27 cellular contexts compared by ENCODE assay signal in genomic region chr4:83643036-83643435, GRCh38.
"Had no signal": no experiment of that assay in that cellular context is flagged by ENCODE, and none has a peak within 500 bp of the region (broad histone marks: within the 10 kb centered on the region; RNA-seq: fewer than 3 reads in every experiment).

No MANE protein-coding gene starts in this region.

- ATAC-seq: effector memory CD8-positive, alpha-beta T cell; esophagus mucosa; foreskin keratinocyte; gastrocnemius medialis; gastroesophageal sphincter; heart left ventricle; heart right ventricle had no signal

- H3K27me3 ChIP-seq: colonic mucosa, esophagus muscularis mucosa, gastrocnemius medialis, gastroesophageal sphincter, heart right ventricle had no signal

- H3K4me1 ChIP-seq: colonic mucosa, esophagus squamous epithelium, foreskin keratinocyte, gastroesophageal sphincter had no signal

- H3K36me3 ChIP-seq: colonic mucosa, esophagus muscularis mucosa, esophagus squamous epithelium, gastrocnemius medialis, gastroesophageal sphincter, heart left ventricle, heart right ventricle had no signal

- H3K4me3 ChIP-seq: colonic mucosa, coronary artery, dorsolateral prefrontal cortex, esophagus muscularis mucosa, esophagus squamous epithelium, gastrocnemius medialis, gastroesophageal sphincter, heart left ventricle, heart right ventricle, hepatocyte had no signal

- FAIRE-seq: endometrium, endothelial cell of umbilical vein, frontal cortex had no signal

- H3K9me3 ChIP-seq: colonic mucosa, esophagus muscularis mucosa, esophagus squamous epithelium, gastrocnemius medialis, gastroesophageal sphincter, heart left ventricle, heart right ventricle had no signal

- DNase-seq: colonic mucosa; cortex of kidney; dermis blood vessel endothelial cell; dorsolateral prefrontal cortex; effector CD4-positive, alpha-beta T cell; effector CD8-positive, alpha-beta T cell; effector memory CD4-positive, alpha-beta T cell; effector memory CD8-positive, alpha-beta T cell; endodermal cell; esophagus squamous epithelium; foreskin fibroblast; foreskin keratinocyte; foreskin melanocyte; gastrocnemius medialis; glutamatergic neuron; head of caudate nucleus; heart left ventricle; heart right ventricle had no signal

- H2AFZ ChIP-seq: hepatocyte had no signal

- H3K4me2 ChIP-seq: hepatocyte had no signal

- H3K27ac ChIP-seq: colonic mucosa, coronary artery, dorsolateral prefrontal cortex, epithelial cell of prostate, esophagus muscularis mucosa, esophagus squamous epithelium, foreskin keratinocyte, gastrocnemius medialis, gastroesophageal sphincter, heart left ventricle, heart right ventricle, hepatocyte had no signal

- H3K79me2 ChIP-seq: hepatocyte had no signal
